In genomic region chr2:46686811-46687210, GRCh38 we compare ENCODE assay signal across 31 cellular contexts.
"Had no signal": no experiment of that assay in that cellular context is flagged by ENCODE, and none has a peak within 500 bp of the region (broad histone marks: within the 10 kb centered on the region; RNA-seq: fewer than 3 reads in every experiment).

No MANE protein-coding gene starts in this region.

- H3K27ac ChIP-seq: breast epithelium, ovary, prostate gland, sigmoid colon, stomach, thyroid gland, upper lobe of left lung, vagina had no signal

- H3K36me3 Mint-ChIP-seq: stimulated activated naive B cell treated with anti-CD40 and anti-IgM and Interleukin-4, amounts not matched to agents 10 μg/mL and 1 μg/mL and 100 μg/mL, for 72 hours had no signal

- H3K4me1 Mint-ChIP-seq: activated T-helper 17 cell treated with anti-CD3 and anti-CD28 coated beads, Interleukin-2, amount 50 U/mL, for 72 hours; endodermal cell had no signal

- H3K9me3 ChIP-seq: breast epithelium, ovary, prostate gland, sigmoid colon, stomach, thyroid gland, upper lobe of left lung, vagina had no signal

- ATAC-seq: activated CD8-positive, alpha-beta T cell treated with anti-CD3 and anti-CD28 coated beads for 36 hours; activated naive CD8-positive, alpha-beta T cell treated with anti-CD3 and anti-CD28 coated beads, Interleukin-2, amount 50 U/mL, for 24 hours; activated T-cell treated with anti-CD3 and anti-CD28 coated beads, Interleukin-2, amount 50 U/mL, for 4 hours; activated T-helper 17 cell treated with anti-CD3 and anti-CD28 coated beads, Interleukin-2, amount 50 U/mL, for 72 hours; esophagus mucosa; stimulated activated naive B cell treated with anti-CD40 and anti-IgM and Interleukin-4, amounts not matched to agents 10 μg/mL and 1 μg/mL and 100 μg/mL, for 72 hours had no signal

- H3K27me3 ChIP-seq: breast epithelium, ovary, sigmoid colon, stomach, thyroid gland, upper lobe of left lung, vagina had no signal

- H3K36me3 ChIP-seq: breast epithelium, ovary, prostate gland, sigmoid colon, stomach, thyroid gland, upper lobe of left lung, vagina had no signal

- DNase-seq: activated B cell treated with CpG ODN at 0.5 μM for 24 hours; activated CD4-positive, alpha-beta T cell treated with anti-CD3 and anti-CD28 coated beads, Interleukin-2, amount 50 U/mL, for 1 hour; activated CD8-positive, alpha-beta T cell treated with anti-CD3 and anti-CD28 coated beads for 36 hours; activated gamma-delta T cell treated with Interleukin-2 at 50 U/mL for 16 hours; activated naive CD4-positive, alpha-beta T cell treated with anti-CD3 and anti-CD28 coated beads, Interleukin-2, amount 50 U/mL, for 16 hours; activated naive CD8-positive, alpha-beta T cell treated with anti-CD3 and anti-CD28 coated beads, Interleukin-2, amount 50 U/mL, for 24 hours; activated T-cell treated with anti-CD3 and anti-CD28 coated beads, Interleukin-2, amount 50 U/mL, for 4 hours; amygdala; central memory CD4-positive, alpha-beta T cell; endodermal cell; foreskin fibroblast; head of caudate nucleus; hippocampal formation; midbrain; nephron progenitor cell; ovary; retina; sigmoid colon; small intestine; stimulated activated CD4-positive, alpha-beta T cell treated with anti-CD3 and anti-CD28 coated beads, Interleukin-1b, Interleukin-23, amount 100 ng/mL, for 48 hours; stimulated activated naive B cell treated with anti-CD40 and anti-IgM and Interleukin-4, amounts not matched to agents 10 μg/mL and 1 μg/mL and 100 μg/mL, for 72 hours; stomach; T-helper 2 cell; thyroid gland; upper lobe of left lung had no signal

- H3K9me3 Mint-ChIP-seq: activated B cell treated with CpG ODN at 0.5 μM for 24 hours; activated CD8-positive, alpha-beta T cell treated with anti-CD3 and anti-CD28 coated beads for 36 hours; activated naive CD8-positive, alpha-beta T cell treated with anti-CD3 and anti-CD28 coated beads, Interleukin-2, amount 50 U/mL, for 24 hours; activated T-cell treated with anti-CD3 and anti-CD28 coated beads, Interleukin-2, amount 50 U/mL, for 4 hours; activated T-helper 17 cell treated with anti-CD3 and anti-CD28 coated beads, Interleukin-2, amount 50 U/mL, for 72 hours; dendritic cell treated with granulocyte-macrophage colony-stimulating factor and Interleukin-4, amounts not matched to agents 40 ng/mL and 50 ng/mL, for 4 days; endodermal cell; nephron progenitor cell; stimulated activated naive B cell treated with anti-CD40 and anti-IgM and Interleukin-4, amounts not matched to agents 10 μg/mL and 1 μg/mL and 100 μg/mL, for 72 hours had no signal

- H3K4me3 Mint-ChIP-seq: activated B cell treated with CpG ODN at 0.5 μM for 24 hours; activated CD8-positive, alpha-beta T cell treated with anti-CD3 and anti-CD28 coated beads for 36 hours; activated naive CD8-positive, alpha-beta T cell treated with anti-CD3 and anti-CD28 coated beads, Interleukin-2, amount 50 U/mL, for 24 hours; activated T-cell treated with anti-CD3 and anti-CD28 coated beads, Interleukin-2, amount 50 U/mL, for 4 hours; activated T-helper 17 cell treated with anti-CD3 and anti-CD28 coated beads, Interleukin-2, amount 50 U/mL, for 72 hours; dendritic cell treated with granulocyte-macrophage colony-stimulating factor and Interleukin-4, amounts not matched to agents 40 ng/mL and 50 ng/mL, for 4 days; endodermal cell; nephron progenitor cell; stimulated activated naive B cell treated with anti-CD40 and anti-IgM and Interleukin-4, amounts not matched to agents 10 μg/mL and 1 μg/mL and 100 μg/mL, for 72 hours had no signal

- H3K4me1 ChIP-seq: breast epithelium, prostate gland, thyroid gland, upper lobe of left lung, vagina had no signal

- H3K4me3 ChIP-seq: breast epithelium, ovary, prostate gland, sigmoid colon, stomach, thyroid gland, upper lobe of left lung, vagina had no signal

- H3K27ac Mint-ChIP-seq: activated B cell treated with CpG ODN at 0.5 μM for 24 hours; activated CD8-positive, alpha-beta T cell treated with anti-CD3 and anti-CD28 coated beads for 36 hours; activated naive CD8-positive, alpha-beta T cell treated with anti-CD3 and anti-CD28 coated beads, Interleukin-2, amount 50 U/mL, for 24 hours; activated T-helper 17 cell treated with anti-CD3 and anti-CD28 coated beads, Interleukin-2, amount 50 U/mL, for 72 hours; dendritic cell treated with granulocyte-macrophage colony-stimulating factor and Interleukin-4, amounts not matched to agents 40 ng/mL and 50 ng/mL, for 4 days; endodermal cell; nephron progenitor cell; stimulated activated naive B cell treated with anti-CD40 and anti-IgM and Interleukin-4, amounts not matched to agents 10 μg/mL and 1 μg/mL and 100 μg/mL, for 72 hours had no signal
